Comparison of ENCODE assay signal across 7 cellular contexts in genomic region chr12:42482086-42482819, GRCh38.
DNase-seq lines count a peak whose midpoint lies in the region; ATAC-seq and TF ChIP-seq lines count a peak whose summit lies in the region.

No MANE protein-coding gene starts in this region.

- TF ChIP-seq CTCF in fibroblast of villous mesenchyme (IDR thresholded peaks at IDR 0.05; ENCODE audit: insufficient read depth, low read depth, low read length), result no peak

- H3K9me3 ChIP-seq in HAP-1, result no peaks in the 10 kb centered on the region

- ATAC-seq in SK-N-SH treated with all-trans-retinoic acid at 6 μM for 48 hours (peak; percentile 8; the same call in 1 of the 3 replicates), GM18498 (IDR thresholded peaks at IDR 0.05; ENCODE audit: unreplicated experiment) (no peak)

- H3K4me3 ChIP-seq in HAP-1 (peak overlapping the region; percentile 60), fibroblast of villous mesenchyme (ENCODE audit: low read depth, low read length) (peak overlapping the region; percentile 72)

- no peaks in the 10 kb centered on the region for H3K27me3 ChIP-seq in HAP-1 (ENCODE audit: low read depth)

- no peaks in the 10 kb centered on the region; the same call in 1 of the 2 replicates for H3K36me3 ChIP-seq in HAP-1 (replicated peaks)

- peaks cover 41% of the 10 kb centered on the region for H3K4me1 ChIP-seq in HAP-1

- in situ Hi-C loops in HAP-1 (cut with MboI; ENCODE audit: low sequenced_read_pairs), result loop anchor here (10.0 to 25.0 kb wide), 2 partner anchors 83 to 805 kb away; no protein-coding TSS in a partner anchor

- intact Hi-C loops in posterior vena cava (cut with DNase I), result loop anchor here (5.0 to 10.0 kb wide), 2 partner anchors 83 to 85 kb away; no protein-coding TSS in a partner anchor

- peak; percentile 35 to 55 for DNase-seq in HAP-1 (ENCODE audit: low spot score in 2 of 2)
- peak; percentile 45 for DNase-seq in fibroblast of villous mesenchyme (ENCODE audit: low read depth)
- DNase-seq in posterior vena cava (ENCODE audit: low spot score), result peak; percentile 90
- DNase-seq in stimulated activated CD4-positive, alpha-beta T cell treated with anti-CD3 and anti-CD28 coated beads, Interleukin-12 subunit alpha, Interleukin-12 subunit beta, amount 100 ng/mL, for 4 hours, result no peak
- no peak for DNase-seq in amygdala (lab: John Stamatoyannopoulos, UW)

TF ChIP-seq in SK-N-SH treated with all-trans-retinoic acid at 6 μM for 48 hours, 23 proteins besides CTCF, POLR2A, EP300 and RAD21:
- TF ChIP-seq CSRNP3 (CRISPR knock-in tag; IDR thresholded peaks at IDR 0.05), result no peak
- no peak for TF ChIP-seq RARB (CRISPR knock-in tag; IDR thresholded peaks at IDR 0.05)
- TF ChIP-seq CSDC2 (CRISPR knock-in tag; IDR thresholded peaks at IDR 0.05), result no peak
- no peak for TF ChIP-seq TOX (CRISPR knock-in tag; IDR thresholded peaks at IDR 0.05; ENCODE audit: borderline replicate concordance)
- TF ChIP-seq ZNF565 (CRISPR knock-in tag; conservative IDR thresholded peaks at IDR 0.05; ENCODE audit: low read depth), result no peak
- TF ChIP-seq SNAI2 (CRISPR knock-in tag; IDR thresholded peaks at IDR 0.05), result no peak
- TF ChIP-seq ARNTL (CRISPR knock-in tag; IDR thresholded peaks at IDR 0.05; ENCODE audit: borderline replicate concordance, low read depth), result no peak
- TF ChIP-seq ZNF70 (CRISPR knock-in tag; IDR thresholded peaks at IDR 0.05), result no peak
- no peak for TF ChIP-seq BACH2 (CRISPR knock-in tag; IDR thresholded peaks at IDR 0.05; ENCODE audit: borderline replicate concordance)
- no peak for TF ChIP-seq GLIS3 (CRISPR knock-in tag; IDR thresholded peaks at IDR 0.05)
- no peak for TF ChIP-seq ZC3H10 (CRISPR knock-in tag; IDR thresholded peaks at IDR 0.05)
- no peak for TF ChIP-seq ZFP3 (CRISPR knock-in tag; IDR thresholded peaks at IDR 0.05)
- no peak for TF ChIP-seq TCF4 (CRISPR knock-in tag; IDR thresholded peaks at IDR 0.05; ENCODE audit: borderline replicate concordance)
- TF ChIP-seq ISL1 (CRISPR knock-in tag; IDR thresholded peaks at IDR 0.05), result no peak
- TF ChIP-seq CREB5 (CRISPR knock-in tag; IDR thresholded peaks at IDR 0.05; ENCODE audit: low read depth), result no peak
- TF ChIP-seq PATZ1 (CRISPR knock-in tag; IDR thresholded peaks at IDR 0.05; ENCODE audit: borderline replicate concordance), result no peak
- TF ChIP-seq PPARA (CRISPR knock-in tag; IDR thresholded peaks at IDR 0.05; ENCODE audit: borderline replicate concordance), result no peak
- TF ChIP-seq ZNF8 (CRISPR knock-in tag; IDR thresholded peaks at IDR 0.05), result no peak
- TF ChIP-seq ESRRG (CRISPR knock-in tag; IDR thresholded peaks at IDR 0.05), result no peak

Comparison
In these comparisons a context has a peak if more than half of its experiments do, and no peak if none do; other contexts are left out.
1. DNase-seq: peak in HAP-1 (2 of 2), fibroblast of villous mesenchyme (single experiment) and posterior vena cava (single experiment); none in stimulated activated CD4-positive, alpha-beta T cell treated with anti-CD3 and anti-CD28 coated beads, Interleukin-12 subunit alpha, Interleukin-12 subunit beta, amount 100 ng/mL, for 4 hours (single experiment) and amygdala (0 of 56).